ENCODE assay signal across 1 cellular context in the genomic region with DNA sequence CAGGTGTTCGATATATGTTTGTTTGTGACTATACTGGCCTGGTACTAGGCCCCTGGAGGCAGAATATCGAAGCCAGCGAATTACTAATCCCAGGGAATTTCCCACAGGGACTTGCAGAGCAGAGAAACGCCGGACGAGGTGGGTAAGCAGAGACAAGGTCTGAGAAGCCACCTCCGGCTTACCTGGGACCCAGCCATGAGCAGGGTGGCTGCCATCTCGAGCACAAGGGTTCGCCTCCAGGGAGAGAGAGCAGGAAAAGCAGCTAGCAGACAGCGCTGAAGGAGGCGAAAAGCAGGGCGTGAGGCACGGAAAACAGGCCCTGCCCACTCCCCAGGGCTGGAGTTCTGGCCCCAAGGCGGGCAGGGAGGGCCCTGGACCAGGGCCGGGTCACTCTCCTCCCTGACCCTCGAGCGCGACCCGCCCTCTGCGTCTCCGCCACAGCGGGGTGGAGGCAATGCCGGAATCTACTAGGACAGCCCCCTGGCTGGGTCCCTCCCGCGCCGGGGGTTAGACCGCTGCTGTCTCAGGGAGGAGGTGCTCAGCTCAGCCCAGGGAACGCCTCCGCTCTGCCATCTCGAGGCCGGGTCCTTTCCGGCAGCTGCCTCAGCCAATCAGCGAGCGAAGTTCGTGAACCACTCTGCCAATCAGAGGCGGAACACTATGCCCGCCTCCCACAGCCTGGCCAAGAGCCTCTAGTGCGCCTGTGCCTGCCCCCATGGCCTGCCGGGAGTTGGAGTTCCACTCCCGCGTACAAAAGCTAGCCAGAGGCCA.
TF ChIP-seq lines count a peak whose summit lies in the region.

No MANE protein-coding gene starts in this region.

TF ChIP-seq in HepG2, 621 proteins besides CTCF, POLR2A, EP300 and RAD21 (continued from another document and continues in another):
- TF ChIP-seq ZNF530 (CRISPR knock-in tag; IDR thresholded peaks at IDR 0.05; ENCODE audit: low read depth) (no peak), AHR (CRISPR knock-in tag; IDR thresholded peaks at IDR 0.05) (0 out of 2 replicates have a peak, but pooled peaks have one; percentile 3), MAFK (conservative IDR thresholded peaks at IDR 0.05 in 1 of 2, IDR thresholded peaks at IDR 0.05 in 1 of 2; ENCODE audit: low read length in 2 of 2) (no peak), HNRNPK (IDR thresholded peaks at IDR 0.05; ENCODE audit: low read depth, low read length, poor library complexity, severe bottlenecking) (no peak), ZFP41 (CRISPR knock-in tag; IDR thresholded peaks at IDR 0.05; ENCODE audit: borderline replicate concordance) (no peak), KAT7 (CRISPR knock-in tag; IDR thresholded peaks at IDR 0.05; ENCODE audit: borderline replicate concordance) (no peak; the same call in 1 of the 2 replicates), SAFB2 (CRISPR knock-in tag; IDR thresholded peaks at IDR 0.05; ENCODE audit: borderline replicate concordance, low read depth) (no peak), BRD4 (CRISPR knock-in tag; IDR thresholded peaks at IDR 0.05) (0 out of 2 replicates have a peak, but pooled peaks have one; percentile 41), ZNF10 (CRISPR knock-in tag; IDR thresholded peaks at IDR 0.05; ENCODE audit: borderline replicate concordance, low read depth) (no peak), ZSCAN31 (CRISPR knock-in tag; IDR thresholded peaks at IDR 0.05; ENCODE audit: low read depth) (0 out of 2 replicates have a peak, but pooled peaks have one; percentile 6), ZNF354B (CRISPR knock-in tag; IDR thresholded peaks at IDR 0.05) (no peak), KDM4B (CRISPR knock-in tag; IDR thresholded peaks at IDR 0.05) (no peak), ZEB1 (IDR thresholded peaks at IDR 0.05; ENCODE audit: insufficient replicate concordance, low read depth) (no peak), ZNF724P (CRISPR knock-in tag; IDR thresholded peaks at IDR 0.05; ENCODE audit: borderline replicate concordance) (no peak), SP4 (CRISPR knock-in tag; IDR thresholded peaks at IDR 0.05) (peak; percentile 59; the same call in 1 of the 2 replicates), TEAD2 (CRISPR knock-in tag; IDR thresholded peaks at IDR 0.05) (no peak), ZFP37 (CRISPR knock-in tag; IDR thresholded peaks at IDR 0.05; ENCODE audit: borderline replicate concordance) (no peak), ARNTL (CRISPR knock-in tag; IDR thresholded peaks at IDR 0.05) (no peak), PAWR (CRISPR knock-in tag; IDR thresholded peaks at IDR 0.05; ENCODE audit: borderline replicate concordance) (no peak), ZNF674 (CRISPR knock-in tag; IDR thresholded peaks at IDR 0.05; ENCODE audit: low read depth) (no peak), ZNF256 (CRISPR knock-in tag; conservative IDR thresholded peaks at IDR 0.05) (0 out of 2 replicates have a peak, but pooled peaks have one; percentile 62), ADNP (CRISPR knock-in tag; IDR thresholded peaks at IDR 0.05) (no peak), CENPX (CRISPR knock-in tag; IDR thresholded peaks at IDR 0.05) (no peak), ZSCAN30 (CRISPR knock-in tag; IDR thresholded peaks at IDR 0.05) (no peak; the same call in 1 of the 2 replicates), MIXL1 (CRISPR knock-in tag; IDR thresholded peaks at IDR 0.05) (0 out of 2 replicates have a peak, but pooled peaks have one; percentile 6), NFKBIZ (CRISPR knock-in tag; IDR thresholded peaks at IDR 0.05) (no peak), ZNF143 (CRISPR knock-in tag; IDR thresholded peaks at IDR 0.05) (peak; percentile 88; the same call in 1 of the 2 replicates), NRL (CRISPR knock-in tag; IDR thresholded peaks at IDR 0.05; ENCODE audit: borderline replicate concordance) (no peak; the same call in 1 of the 2 replicates), ZNF749 (CRISPR knock-in tag; IDR thresholded peaks at IDR 0.05; ENCODE audit: borderline replicate concordance) (no peak), ARNT2 (CRISPR knock-in tag; IDR thresholded peaks at IDR 0.05; ENCODE audit: low read depth) (no peak), ZNF777 (CRISPR knock-in tag; IDR thresholded peaks at IDR 0.05) (no peak)
- TF ChIP-seq, protein P1, sequence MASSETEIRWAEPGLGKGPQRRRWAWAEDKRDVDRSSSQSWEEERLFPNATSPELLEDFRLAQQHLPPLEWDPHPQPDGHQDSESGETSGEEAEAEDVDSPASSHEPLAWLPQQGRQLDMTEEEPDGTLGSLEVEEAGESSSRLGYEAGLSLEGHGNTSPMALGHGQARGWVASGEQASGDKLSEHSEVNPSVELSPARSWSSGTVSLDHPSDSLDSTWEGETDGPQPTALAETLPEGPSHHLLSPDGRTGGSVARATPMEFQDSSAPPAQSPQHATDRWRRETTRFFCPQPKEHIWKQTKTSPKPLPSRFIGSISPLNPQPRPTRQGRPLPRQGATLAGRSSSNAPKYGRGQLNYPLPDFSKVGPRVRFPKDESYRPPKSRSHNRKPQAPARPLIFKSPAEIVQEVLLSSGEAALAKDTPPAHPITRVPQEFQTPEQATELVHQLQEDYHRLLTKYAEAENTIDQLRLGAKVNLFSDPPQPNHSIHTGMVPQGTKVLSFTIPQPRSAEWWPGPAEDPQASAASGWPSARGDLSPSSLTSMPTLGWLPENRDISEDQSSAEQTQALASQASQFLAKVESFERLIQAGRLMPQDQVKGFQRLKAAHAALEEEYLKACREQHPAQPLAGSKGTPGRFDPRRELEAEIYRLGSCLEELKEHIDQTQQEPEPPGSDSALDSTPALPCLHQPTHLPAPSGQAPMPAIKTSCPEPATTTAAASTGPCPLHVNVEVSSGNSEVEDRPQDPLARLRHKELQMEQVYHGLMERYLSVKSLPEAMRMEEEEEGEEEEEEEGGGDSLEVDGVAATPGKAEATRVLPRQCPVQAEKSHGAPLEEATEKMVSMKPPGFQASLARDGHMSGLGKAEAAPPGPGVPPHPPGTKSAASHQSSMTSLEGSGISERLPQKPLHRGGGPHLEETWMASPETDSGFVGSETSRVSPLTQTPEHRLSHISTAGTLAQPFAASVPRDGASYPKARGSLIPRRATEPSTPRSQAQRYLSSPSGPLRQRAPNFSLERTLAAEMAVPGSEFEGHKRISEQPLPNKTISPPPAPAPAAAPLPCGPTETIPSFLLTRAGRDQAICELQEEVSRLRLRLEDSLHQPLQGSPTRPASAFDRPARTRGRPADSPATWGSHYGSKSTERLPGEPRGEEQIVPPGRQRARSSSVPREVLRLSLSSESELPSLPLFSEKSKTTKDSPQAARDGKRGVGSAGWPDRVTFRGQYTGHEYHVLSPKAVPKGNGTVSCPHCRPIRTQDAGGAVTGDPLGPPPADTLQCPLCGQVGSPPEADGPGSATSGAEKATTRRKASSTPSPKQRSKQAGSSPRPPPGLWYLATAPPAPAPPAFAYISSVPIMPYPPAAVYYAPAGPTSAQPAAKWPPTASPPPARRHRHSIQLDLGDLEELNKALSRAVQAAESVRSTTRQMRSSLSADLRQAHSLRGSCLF (CRISPR knock-in tag; IDR thresholded peaks at IDR 0.05; ENCODE audit: borderline replicate concordance): no peak
- TF ChIP-seq, protein P2, sequence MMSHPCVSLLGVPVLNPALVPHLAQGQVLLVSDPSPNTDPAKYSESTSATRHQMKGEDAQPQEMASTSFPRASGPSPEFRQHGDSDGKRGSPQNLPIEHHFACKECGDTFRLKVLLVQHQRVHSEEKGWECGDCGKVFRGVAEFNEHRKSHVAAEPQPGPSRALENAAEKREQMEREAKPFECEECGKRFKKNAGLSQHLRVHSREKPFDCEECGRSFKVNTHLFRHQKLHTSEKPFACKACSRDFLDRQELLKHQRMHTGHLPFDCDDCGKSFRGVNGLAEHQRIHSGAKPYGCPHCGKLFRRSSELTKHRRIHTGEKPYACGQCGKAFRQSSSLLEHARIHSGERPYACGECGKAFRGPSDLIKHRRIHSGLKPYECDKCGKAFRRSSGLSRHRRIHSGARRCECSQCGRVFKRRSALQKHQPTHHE (CRISPR knock-in tag; IDR thresholded peaks at IDR 0.05; ENCODE audit: borderline replicate concordance): no peak; the same call in 1 of the 2 replicates
- TF ChIP-seq, protein P3, sequence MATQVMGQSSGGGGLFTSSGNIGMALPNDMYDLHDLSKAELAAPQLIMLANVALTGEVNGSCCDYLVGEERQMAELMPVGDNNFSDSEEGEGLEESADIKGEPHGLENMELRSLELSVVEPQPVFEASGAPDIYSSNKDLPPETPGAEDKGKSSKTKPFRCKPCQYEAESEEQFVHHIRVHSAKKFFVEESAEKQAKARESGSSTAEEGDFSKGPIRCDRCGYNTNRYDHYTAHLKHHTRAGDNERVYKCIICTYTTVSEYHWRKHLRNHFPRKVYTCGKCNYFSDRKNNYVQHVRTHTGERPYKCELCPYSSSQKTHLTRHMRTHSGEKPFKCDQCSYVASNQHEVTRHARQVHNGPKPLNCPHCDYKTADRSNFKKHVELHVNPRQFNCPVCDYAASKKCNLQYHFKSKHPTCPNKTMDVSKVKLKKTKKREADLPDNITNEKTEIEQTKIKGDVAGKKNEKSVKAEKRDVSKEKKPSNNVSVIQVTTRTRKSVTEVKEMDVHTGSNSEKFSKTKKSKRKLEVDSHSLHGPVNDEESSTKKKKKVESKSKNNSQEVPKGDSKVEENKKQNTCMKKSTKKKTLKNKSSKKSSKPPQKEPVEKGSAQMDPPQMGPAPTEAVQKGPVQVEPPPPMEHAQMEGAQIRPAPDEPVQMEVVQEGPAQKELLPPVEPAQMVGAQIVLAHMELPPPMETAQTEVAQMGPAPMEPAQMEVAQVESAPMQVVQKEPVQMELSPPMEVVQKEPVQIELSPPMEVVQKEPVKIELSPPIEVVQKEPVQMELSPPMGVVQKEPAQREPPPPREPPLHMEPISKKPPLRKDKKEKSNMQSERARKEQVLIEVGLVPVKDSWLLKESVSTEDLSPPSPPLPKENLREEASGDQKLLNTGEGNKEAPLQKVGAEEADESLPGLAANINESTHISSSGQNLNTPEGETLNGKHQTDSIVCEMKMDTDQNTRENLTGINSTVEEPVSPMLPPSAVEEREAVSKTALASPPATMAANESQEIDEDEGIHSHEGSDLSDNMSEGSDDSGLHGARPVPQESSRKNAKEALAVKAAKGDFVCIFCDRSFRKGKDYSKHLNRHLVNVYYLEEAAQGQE (IDR thresholded peaks at IDR 0.05; ENCODE audit: borderline replicate concordance in 1 of 2, low read depth in 1 of 2, low read length in 2 of 2): no peak
- TF ChIP-seq, protein P4, sequence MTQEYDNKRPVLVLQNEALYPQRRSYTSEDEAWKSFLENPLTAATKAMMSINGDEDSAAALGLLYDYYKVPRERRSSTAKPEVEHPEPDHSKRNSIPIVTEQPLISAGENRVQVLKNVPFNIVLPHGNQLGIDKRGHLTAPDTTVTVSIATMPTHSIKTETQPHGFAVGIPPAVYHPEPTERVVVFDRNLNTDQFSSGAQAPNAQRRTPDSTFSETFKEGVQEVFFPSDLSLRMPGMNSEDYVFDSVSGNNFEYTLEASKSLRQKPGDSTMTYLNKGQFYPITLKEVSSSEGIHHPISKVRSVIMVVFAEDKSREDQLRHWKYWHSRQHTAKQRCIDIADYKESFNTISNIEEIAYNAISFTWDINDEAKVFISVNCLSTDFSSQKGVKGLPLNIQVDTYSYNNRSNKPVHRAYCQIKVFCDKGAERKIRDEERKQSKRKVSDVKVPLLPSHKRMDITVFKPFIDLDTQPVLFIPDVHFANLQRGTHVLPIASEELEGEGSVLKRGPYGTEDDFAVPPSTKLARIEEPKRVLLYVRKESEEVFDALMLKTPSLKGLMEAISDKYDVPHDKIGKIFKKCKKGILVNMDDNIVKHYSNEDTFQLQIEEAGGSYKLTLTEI (CRISPR knock-in tag; conservative IDR thresholded peaks at IDR 0.05): no peak
- TF ChIP-seq, protein P5, sequence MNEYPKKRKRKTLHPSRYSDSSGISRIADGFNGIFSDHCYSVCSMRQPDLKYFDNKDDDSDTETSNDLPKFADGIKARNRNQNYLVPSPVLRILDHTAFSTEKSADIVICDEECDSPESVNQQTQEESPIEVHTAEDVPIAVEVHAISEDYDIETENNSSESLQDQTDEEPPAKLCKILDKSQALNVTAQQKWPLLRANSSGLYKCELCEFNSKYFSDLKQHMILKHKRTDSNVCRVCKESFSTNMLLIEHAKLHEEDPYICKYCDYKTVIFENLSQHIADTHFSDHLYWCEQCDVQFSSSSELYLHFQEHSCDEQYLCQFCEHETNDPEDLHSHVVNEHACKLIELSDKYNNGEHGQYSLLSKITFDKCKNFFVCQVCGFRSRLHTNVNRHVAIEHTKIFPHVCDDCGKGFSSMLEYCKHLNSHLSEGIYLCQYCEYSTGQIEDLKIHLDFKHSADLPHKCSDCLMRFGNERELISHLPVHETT (CRISPR knock-in tag; conservative IDR thresholded peaks at IDR 0.05): peak; percentile 38; the same call in 1 of the 2 replicates
- TF ChIP-seq, protein P6, sequence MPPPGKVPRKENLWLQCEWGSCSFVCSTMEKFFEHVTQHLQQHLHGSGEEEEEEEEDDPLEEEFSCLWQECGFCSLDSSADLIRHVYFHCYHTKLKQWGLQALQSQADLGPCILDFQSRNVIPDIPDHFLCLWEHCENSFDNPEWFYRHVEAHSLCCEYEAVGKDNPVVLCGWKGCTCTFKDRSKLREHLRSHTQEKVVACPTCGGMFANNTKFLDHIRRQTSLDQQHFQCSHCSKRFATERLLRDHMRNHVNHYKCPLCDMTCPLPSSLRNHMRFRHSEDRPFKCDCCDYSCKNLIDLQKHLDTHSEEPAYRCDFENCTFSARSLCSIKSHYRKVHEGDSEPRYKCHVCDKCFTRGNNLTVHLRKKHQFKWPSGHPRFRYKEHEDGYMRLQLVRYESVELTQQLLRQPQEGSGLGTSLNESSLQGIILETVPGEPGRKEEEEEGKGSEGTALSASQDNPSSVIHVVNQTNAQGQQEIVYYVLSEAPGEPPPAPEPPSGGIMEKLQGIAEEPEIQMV (CRISPR knock-in tag; IDR thresholded peaks at IDR 0.05; ENCODE audit: low read depth): no peak
- TF ChIP-seq, protein P7, sequence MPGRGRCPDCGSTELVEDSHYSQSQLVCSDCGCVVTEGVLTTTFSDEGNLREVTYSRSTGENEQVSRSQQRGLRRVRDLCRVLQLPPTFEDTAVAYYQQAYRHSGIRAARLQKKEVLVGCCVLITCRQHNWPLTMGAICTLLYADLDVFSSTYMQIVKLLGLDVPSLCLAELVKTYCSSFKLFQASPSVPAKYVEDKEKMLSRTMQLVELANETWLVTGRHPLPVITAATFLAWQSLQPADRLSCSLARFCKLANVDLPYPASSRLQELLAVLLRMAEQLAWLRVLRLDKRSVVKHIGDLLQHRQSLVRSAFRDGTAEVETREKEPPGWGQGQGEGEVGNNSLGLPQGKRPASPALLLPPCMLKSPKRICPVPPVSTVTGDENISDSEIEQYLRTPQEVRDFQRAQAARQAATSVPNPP (CRISPR knock-in tag; IDR thresholded peaks at IDR 0.05): no peak
- TF ChIP-seq, protein P8, sequence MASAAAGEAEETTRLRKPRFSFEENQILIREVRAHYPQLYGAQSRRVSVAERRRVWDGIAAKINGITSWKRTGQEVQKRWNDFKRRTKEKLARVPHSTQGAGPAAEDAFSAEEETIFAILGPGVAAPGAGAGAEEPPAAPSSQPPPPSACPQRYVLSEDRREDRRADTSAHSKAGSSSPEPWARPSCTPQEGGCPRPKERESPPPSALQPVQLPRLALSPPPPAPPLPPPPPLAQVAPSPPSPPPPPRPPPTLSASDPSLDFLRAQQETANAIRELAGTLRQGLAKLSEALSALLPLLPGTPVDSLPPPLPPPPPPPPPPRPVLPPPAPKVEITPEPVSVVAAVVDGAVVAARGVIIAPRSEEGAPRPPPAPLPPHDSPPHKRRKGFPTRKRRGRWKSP (CRISPR knock-in tag; IDR thresholded peaks at IDR 0.05): no peak
